17 cellular contexts compared by ENCODE assay signal in genomic region chr12:92933606-92934005, GRCh38.
"Had no signal": no experiment of that assay in that cellular context is flagged by ENCODE, and none has a peak within 500 bp of the region (broad histone marks: within the 10 kb centered on the region; RNA-seq: fewer than 3 reads in every experiment).

No MANE protein-coding gene starts in this region.

- DNase-seq: activated CD4-positive, alpha-beta T cell treated with anti-CD3 and anti-CD28 coated beads for 36 hours; activated CD4-positive, alpha-beta T cell treated with anti-CD3 and anti-CD28 coated beads, Interleukin-2, amount 50 U/mL, for 48 hours; activated gamma-delta T cell treated with Interleukin-2 at 50 U/mL for 16 hours; caudate nucleus; foreskin fibroblast; glutamatergic neuron; hypothalamus; mucosa of descending colon; naive B cell; pancreas; stimulated activated CD4-positive, alpha-beta T cell treated with anti-CD3 and anti-CD28 coated beads, Interleukin-4, amount 100 ng/mL, for 1 hour; stomach; upper lobe of left lung had no signal

- ATAC-seq: activated CD4-positive, alpha-beta T cell treated with anti-CD3 and anti-CD28 coated beads for 36 hours; mucosa of descending colon; pancreas; sciatic nerve had no signal

- FAIRE-seq: pancreas, TTC549 had no signal

- H3K27ac ChIP-seq: epithelial cell of prostate, pancreas, stomach, upper lobe of left lung had no signal

- H3K4me3 ChIP-seq: mucosa of descending colon, pancreas, smooth muscle cell, stomach, upper lobe of left lung had no signal

- H3K36me3 ChIP-seq: pancreas, stomach, upper lobe of left lung had no signal

- H3K9me3 ChIP-seq: mucosa of descending colon, pancreas, stomach, upper lobe of left lung had no signal

- H3K4me2 ChIP-seq: smooth muscle cell had no signal

- H3K27me3 ChIP-seq: pancreas, stomach, upper lobe of left lung had no signal
